Comparison of ENCODE assay signal across 1 cellular context in the genomic region with DNA sequence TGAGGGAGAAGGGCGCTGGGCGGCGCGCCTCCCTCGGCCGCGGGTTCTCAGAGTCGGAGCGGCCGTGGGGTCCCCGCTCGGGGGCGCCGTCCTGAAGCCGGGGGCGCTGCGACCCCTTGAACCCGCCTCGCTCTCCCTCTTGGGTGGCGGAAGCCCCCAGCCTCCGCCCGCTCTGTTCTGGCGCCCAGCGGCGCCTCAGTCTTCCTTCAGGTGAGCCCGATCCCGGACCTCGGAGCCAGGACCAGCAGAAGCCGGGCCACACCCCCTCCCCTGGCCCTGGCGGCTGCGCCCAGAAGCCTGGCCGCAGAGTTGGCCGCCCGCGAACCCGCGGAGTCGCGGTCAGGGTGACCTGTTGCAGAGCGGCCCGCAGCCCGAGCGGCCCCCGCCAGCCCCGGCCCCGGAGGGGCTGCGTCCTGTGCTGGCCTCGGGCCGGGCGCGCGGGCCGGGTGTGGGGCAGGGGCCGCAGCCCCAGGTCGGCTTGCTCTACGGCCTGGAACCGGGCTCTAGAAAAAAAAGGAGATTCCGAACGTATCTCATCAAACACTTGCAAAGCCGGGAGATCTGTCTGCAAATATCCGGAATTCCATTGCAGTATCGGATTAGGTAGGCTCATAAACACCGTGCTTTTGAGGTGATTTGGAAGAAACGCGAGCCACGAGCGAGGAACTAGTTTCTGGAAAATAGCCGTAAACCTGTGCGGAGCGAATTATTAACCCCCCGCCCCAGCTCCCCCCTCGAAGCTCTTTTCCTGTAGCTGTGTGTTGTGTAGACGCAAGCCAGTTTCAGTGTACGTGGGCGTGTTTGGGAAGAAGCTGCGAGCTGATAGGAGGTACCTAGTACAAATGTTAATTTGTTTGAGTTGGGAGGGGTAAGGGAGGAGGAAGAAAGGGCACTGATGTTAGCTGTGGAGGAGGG.
TF ChIP-seq lines count a peak whose summit lies in the region.

No MANE protein-coding gene starts in this region.

TF ChIP-seq in K562, 482 proteins besides CTCF, POLR2A, EP300 and RAD21 (continued from another document and continues in another):
- TF ChIP-seq BRCA1 (IDR thresholded peaks at IDR 0.05) (no peak), BRCA1 (CRISPR knock-in tag; IDR thresholded peaks at IDR 0.05) (no peak), DACH1 (IDR thresholded peaks at IDR 0.05; ENCODE audit: partially characterized antibody) (no peak), HNRNPL (IDR thresholded peaks at IDR 0.05; ENCODE audit: low read depth, low read length) (no peak; the same call in 1 of the 2 replicates), CBX3 (IDR thresholded peaks at IDR 0.05; ENCODE audit: borderline replicate concordance in 1 of 2, low read length in 2 of 2) (no peak), SRSF1 (IDR thresholded peaks at IDR 0.05; ENCODE audit: low read depth, low read length) (no peak), POLR2G (IDR thresholded peaks at IDR 0.05; ENCODE audit: low read depth, low read length) (no peak), STAT5B (CRISPR knock-in tag; IDR thresholded peaks at IDR 0.05) (no peak), ZNF561 (CRISPR knock-in tag; conservative IDR thresholded peaks at IDR 0.05) (no peak), FOSL1 (tag; conservative IDR thresholded peaks at IDR 0.05) (no peak; the same call in 1 of the 2 replicates)
- TF ChIP-seq, protein P1, sequence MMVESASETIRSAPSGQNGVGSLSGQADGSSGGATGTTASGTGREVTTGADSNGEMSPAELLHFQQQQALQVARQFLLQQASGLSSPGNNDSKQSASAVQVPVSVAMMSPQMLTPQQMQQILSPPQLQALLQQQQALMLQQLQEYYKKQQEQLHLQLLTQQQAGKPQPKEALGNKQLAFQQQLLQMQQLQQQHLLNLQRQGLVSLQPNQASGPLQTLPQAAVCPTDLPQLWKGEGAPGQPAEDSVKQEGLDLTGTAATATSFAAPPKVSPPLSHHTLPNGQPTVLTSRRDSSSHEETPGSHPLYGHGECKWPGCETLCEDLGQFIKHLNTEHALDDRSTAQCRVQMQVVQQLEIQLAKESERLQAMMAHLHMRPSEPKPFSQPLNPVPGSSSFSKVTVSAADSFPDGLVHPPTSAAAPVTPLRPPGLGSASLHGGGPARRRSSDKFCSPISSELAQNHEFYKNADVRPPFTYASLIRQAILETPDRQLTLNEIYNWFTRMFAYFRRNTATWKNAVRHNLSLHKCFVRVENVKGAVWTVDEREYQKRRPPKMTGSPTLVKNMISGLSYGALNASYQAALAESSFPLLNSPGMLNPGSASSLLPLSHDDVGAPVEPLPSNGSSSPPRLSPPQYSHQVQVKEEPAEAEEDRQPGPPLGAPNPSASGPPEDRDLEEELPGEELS (CRISPR knock-in tag; IDR thresholded peaks at IDR 0.05; ENCODE audit: borderline replicate concordance): no peak
- TF ChIP-seq, protein P2, sequence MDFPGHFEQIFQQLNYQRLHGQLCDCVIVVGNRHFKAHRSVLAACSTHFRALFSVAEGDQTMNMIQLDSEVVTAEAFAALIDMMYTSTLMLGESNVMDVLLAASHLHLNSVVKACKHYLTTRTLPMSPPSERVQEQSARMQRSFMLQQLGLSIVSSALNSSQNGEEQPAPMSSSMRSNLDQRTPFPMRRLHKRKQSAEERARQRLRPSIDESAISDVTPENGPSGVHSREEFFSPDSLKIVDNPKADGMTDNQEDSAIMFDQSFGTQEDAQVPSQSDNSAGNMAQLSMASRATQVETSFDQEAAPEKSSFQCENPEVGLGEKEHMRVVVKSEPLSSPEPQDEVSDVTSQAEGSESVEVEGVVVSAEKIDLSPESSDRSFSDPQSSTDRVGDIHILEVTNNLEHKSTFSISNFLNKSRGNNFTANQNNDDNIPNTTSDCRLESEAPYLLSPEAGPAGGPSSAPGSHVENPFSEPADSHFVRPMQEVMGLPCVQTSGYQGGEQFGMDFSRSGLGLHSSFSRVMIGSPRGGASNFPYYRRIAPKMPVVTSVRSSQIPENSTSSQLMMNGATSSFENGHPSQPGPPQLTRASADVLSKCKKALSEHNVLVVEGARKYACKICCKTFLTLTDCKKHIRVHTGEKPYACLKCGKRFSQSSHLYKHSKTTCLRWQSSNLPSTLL (IDR thresholded peaks at IDR 0.05): no peak
- TF ChIP-seq, protein P3, sequence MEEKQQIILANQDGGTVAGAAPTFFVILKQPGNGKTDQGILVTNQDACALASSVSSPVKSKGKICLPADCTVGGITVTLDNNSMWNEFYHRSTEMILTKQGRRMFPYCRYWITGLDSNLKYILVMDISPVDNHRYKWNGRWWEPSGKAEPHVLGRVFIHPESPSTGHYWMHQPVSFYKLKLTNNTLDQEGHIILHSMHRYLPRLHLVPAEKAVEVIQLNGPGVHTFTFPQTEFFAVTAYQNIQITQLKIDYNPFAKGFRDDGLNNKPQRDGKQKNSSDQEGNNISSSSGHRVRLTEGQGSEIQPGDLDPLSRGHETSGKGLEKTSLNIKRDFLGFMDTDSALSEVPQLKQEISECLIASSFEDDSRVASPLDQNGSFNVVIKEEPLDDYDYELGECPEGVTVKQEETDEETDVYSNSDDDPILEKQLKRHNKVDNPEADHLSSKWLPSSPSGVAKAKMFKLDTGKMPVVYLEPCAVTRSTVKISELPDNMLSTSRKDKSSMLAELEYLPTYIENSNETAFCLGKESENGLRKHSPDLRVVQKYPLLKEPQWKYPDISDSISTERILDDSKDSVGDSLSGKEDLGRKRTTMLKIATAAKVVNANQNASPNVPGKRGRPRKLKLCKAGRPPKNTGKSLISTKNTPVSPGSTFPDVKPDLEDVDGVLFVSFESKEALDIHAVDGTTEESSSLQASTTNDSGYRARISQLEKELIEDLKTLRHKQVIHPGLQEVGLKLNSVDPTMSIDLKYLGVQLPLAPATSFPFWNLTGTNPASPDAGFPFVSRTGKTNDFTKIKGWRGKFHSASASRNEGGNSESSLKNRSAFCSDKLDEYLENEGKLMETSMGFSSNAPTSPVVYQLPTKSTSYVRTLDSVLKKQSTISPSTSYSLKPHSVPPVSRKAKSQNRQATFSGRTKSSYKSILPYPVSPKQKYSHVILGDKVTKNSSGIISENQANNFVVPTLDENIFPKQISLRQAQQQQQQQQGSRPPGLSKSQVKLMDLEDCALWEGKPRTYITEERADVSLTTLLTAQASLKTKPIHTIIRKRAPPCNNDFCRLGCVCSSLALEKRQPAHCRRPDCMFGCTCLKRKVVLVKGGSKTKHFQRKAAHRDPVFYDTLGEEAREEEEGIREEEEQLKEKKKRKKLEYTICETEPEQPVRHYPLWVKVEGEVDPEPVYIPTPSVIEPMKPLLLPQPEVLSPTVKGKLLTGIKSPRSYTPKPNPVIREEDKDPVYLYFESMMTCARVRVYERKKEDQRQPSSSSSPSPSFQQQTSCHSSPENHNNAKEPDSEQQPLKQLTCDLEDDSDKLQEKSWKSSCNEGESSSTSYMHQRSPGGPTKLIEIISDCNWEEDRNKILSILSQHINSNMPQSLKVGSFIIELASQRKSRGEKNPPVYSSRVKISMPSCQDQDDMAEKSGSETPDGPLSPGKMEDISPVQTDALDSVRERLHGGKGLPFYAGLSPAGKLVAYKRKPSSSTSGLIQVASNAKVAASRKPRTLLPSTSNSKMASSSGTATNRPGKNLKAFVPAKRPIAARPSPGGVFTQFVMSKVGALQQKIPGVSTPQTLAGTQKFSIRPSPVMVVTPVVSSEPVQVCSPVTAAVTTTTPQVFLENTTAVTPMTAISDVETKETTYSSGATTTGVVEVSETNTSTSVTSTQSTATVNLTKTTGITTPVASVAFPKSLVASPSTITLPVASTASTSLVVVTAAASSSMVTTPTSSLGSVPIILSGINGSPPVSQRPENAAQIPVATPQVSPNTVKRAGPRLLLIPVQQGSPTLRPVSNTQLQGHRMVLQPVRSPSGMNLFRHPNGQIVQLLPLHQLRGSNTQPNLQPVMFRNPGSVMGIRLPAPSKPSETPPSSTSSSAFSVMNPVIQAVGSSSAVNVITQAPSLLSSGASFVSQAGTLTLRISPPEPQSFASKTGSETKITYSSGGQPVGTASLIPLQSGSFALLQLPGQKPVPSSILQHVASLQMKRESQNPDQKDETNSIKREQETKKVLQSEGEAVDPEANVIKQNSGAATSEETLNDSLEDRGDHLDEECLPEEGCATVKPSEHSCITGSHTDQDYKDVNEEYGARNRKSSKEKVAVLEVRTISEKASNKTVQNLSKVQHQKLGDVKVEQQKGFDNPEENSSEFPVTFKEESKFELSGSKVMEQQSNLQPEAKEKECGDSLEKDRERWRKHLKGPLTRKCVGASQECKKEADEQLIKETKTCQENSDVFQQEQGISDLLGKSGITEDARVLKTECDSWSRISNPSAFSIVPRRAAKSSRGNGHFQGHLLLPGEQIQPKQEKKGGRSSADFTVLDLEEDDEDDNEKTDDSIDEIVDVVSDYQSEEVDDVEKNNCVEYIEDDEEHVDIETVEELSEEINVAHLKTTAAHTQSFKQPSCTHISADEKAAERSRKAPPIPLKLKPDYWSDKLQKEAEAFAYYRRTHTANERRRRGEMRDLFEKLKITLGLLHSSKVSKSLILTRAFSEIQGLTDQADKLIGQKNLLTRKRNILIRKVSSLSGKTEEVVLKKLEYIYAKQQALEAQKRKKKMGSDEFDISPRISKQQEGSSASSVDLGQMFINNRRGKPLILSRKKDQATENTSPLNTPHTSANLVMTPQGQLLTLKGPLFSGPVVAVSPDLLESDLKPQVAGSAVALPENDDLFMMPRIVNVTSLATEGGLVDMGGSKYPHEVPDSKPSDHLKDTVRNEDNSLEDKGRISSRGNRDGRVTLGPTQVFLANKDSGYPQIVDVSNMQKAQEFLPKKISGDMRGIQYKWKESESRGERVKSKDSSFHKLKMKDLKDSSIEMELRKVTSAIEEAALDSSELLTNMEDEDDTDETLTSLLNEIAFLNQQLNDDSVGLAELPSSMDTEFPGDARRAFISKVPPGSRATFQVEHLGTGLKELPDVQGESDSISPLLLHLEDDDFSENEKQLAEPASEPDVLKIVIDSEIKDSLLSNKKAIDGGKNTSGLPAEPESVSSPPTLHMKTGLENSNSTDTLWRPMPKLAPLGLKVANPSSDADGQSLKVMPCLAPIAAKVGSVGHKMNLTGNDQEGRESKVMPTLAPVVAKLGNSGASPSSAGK (IDR thresholded peaks at IDR 0.05): no peak
- TF ChIP-seq, protein P4, sequence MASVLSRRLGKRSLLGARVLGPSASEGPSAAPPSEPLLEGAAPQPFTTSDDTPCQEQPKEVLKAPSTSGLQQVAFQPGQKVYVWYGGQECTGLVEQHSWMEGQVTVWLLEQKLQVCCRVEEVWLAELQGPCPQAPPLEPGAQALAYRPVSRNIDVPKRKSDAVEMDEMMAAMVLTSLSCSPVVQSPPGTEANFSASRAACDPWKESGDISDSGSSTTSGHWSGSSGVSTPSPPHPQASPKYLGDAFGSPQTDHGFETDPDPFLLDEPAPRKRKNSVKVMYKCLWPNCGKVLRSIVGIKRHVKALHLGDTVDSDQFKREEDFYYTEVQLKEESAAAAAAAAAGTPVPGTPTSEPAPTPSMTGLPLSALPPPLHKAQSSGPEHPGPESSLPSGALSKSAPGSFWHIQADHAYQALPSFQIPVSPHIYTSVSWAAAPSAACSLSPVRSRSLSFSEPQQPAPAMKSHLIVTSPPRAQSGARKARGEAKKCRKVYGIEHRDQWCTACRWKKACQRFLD (CRISPR knock-in tag; IDR thresholded peaks at IDR 0.05): no peak
- TF ChIP-seq, protein P5, sequence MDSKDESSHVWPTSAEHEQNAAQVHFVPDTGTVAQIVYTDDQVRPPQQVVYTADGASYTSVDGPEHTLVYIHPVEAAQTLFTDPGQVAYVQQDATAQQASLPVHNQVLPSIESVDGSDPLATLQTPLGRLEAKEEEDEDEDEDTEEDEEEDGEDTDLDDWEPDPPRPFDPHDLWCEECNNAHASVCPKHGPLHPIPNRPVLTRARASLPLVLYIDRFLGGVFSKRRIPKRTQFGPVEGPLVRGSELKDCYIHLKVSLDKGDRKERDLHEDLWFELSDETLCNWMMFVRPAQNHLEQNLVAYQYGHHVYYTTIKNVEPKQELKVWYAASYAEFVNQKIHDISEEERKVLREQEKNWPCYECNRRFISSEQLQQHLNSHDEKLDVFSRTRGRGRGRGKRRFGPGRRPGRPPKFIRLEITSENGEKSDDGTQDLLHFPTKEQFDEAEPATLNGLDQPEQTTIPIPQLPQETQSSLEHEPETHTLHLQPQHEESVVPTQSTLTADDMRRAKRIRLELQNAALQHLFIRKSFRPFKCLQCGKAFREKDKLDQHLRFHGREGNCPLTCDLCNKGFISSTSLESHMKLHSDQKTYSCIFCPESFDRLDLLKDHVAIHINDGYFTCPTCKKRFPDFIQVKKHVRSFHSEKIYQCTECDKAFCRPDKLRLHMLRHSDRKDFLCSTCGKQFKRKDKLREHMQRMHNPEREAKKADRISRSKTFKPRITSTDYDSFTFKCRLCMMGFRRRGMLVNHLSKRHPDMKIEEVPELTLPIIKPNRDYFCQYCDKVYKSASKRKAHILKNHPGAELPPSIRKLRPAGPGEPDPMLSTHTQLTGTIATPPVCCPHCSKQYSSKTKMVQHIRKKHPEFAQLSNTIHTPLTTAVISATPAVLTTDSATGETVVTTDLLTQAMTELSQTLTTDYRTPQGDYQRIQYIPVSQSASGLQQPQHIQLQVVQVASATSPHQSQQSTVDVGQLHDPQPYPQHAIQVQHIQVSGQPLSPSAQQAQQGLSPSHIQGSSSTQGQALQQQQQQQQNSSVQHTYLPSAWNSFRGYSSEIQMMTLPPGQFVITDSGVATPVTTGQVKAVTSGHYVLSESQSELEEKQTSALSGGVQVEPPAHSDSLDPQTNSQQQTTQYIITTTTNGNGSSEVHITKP (IDR thresholded peaks at IDR 0.05; ENCODE audit: partially characterized antibody): peak; percentile 89
